14 cellular contexts compared by ENCODE assay signal in genomic region chr21:44897326-44898010, GRCh38. TPM values are rescaled to one million over a fixed set of nuclear protein-coding genes. Genes with fewer than 3 reads are reported as not detected.
DNase-seq lines count a peak whose midpoint lies in the region; ATAC-seq lines count a peak whose summit lies in the region.
"Had no signal": no experiment of that assay in that cellular context is flagged by ENCODE, and none has a peak within 500 bp of the region (broad histone marks: within the 10 kb centered on the region; RNA-seq: fewer than 3 reads in every experiment).

No MANE protein-coding gene starts in this region.

- H3K9ac ChIP-seq in mesenchymal stem cell (ENCODE audit: low read length): no peak overlapping the region
- H3K9ac ChIP-seq: KMS-11 had no signal

- H3K18ac ChIP-seq in mesenchymal stem cell (ENCODE audit: low read depth in 1 of 2, low read length in 2 of 2): no peak overlapping the region

- no peak overlapping the region for H3K4me3 Mint-ChIP-seq in T-helper 17 cell

- peak; percentile 19 for DNase-seq in activated CD4-positive, alpha-beta T cell treated with anti-CD3 and anti-CD28 coated beads for 48 hours
- no peak for DNase-seq in activated CD4-positive, alpha-beta T cell treated with anti-CD3 and anti-CD28 coated beads for 4 hours
- DNase-seq in T-helper 17 cell (no peak), left ventricle myocardium superior (peak; percentile 47), NCI-H2107 (lab: John Stamatoyannopoulos, UW) (no peak), mesenchymal stem cell (no peak), amygdala (lab: John Stamatoyannopoulos, UW) (no peak)
- no peak for DNase-seq in stimulated activated naive CD8-positive, alpha-beta T cell treated with anti-CD3 and anti-CD28 coated beads, Interleukin-15, Interleukin-2, amounts not matched to agents 100 U/mL and 50 U/mL, for 24 hours
- DNase-seq: activated naive CD4-positive, alpha-beta T cell treated with Interleukin-2 at 50 U/mL for 16 hours; cerebellar nuclear complex; DMS79 had no signal

- H3K27ac Mint-ChIP-seq in T-helper 17 cell: no peak overlapping the region

- peaks cover 65 to 90% of the 10 kb centered on the region in 2 experiments for H3K27me3 ChIP-seq in mesenchymal stem cell (ENCODE audit: control insufficient read depth in 1 of 2, insufficient read depth in 1 of 2, low read length in 2 of 2)
- H3K27me3 ChIP-seq: upper lobe of left lung had no signal

- no peak overlapping the region for H3K14ac ChIP-seq in mesenchymal stem cell (ENCODE audit: low read length in 2 of 2)

- no peak overlapping the region for H3K23ac ChIP-seq in mesenchymal stem cell (ENCODE audit: low read length in 2 of 2)

- no peaks in the 10 kb centered on the region for H3K79me1 ChIP-seq in mesenchymal stem cell (replicated peaks; ENCODE audit: low read length, poor library complexity, severe bottlenecking)

- WGBS in mesenchymal stem cell: 89% methylated on average over 21 of the region's 21 CpGs

- H2BK120ac ChIP-seq in mesenchymal stem cell (ENCODE audit: low read depth, low read length): no peak overlapping the region

- H3K4me3 ChIP-seq in mesenchymal stem cell (ENCODE audit: insufficient read depth in 1 of 2, low read depth in 1 of 2, low read length in 2 of 2): no peak overlapping the region
- H3K4me3 ChIP-seq: upper lobe of left lung had no signal

- H2BK15ac ChIP-seq in mesenchymal stem cell (ENCODE audit: low read depth, poor library complexity, severe bottlenecking): no peak overlapping the region

- H3K36me3 ChIP-seq in mesenchymal stem cell (ENCODE audit: control insufficient read depth in 1 of 2, insufficient read depth in 2 of 2, low read depth in 1 of 2, low read length in 2 of 2): no peaks in the 10 kb centered on the region

- peaks cover 7% of the 10 kb centered on the region for H3K4me1 ChIP-seq in mesenchymal stem cell (ENCODE audit: control insufficient read depth, insufficient read depth, low read depth, low read length)

- no peaks in the 10 kb centered on the region for H3K9me3 ChIP-seq in T-helper 17 cell (ENCODE audit: control insufficient read depth, low read length, poor library complexity, severe bottlenecking)
- no peaks in the 10 kb centered on the region for H3K9me3 ChIP-seq in mesenchymal stem cell (ENCODE audit: control insufficient read depth, low read length)
- H3K9me3 ChIP-seq: upper lobe of left lung had no signal

- no peak overlapping the region for H2BK12ac ChIP-seq in mesenchymal stem cell (ENCODE audit: low read length in 2 of 2)

- H3K4ac ChIP-seq in mesenchymal stem cell (ENCODE audit: low read depth in 1 of 2, low read length in 2 of 2): no peak overlapping the region

- H3K4me1 Mint-ChIP-seq in T-helper 17 cell: peaks cover 30% of the 10 kb centered on the region

- no peaks in the 10 kb centered on the region for H3K27me3 Mint-ChIP-seq in T-helper 17 cell

- no peak overlapping the region for H3K4me2 ChIP-seq in mesenchymal stem cell (ENCODE audit: low read length, poor library complexity, severe bottlenecking)
- H3K4me2 ChIP-seq: KMS-11 had no signal

- intact Hi-C loops in left ventricle myocardium superior (cut with micrococcal nuclease): no loop called here

- no peak overlapping the region for H2AFZ ChIP-seq in mesenchymal stem cell (ENCODE audit: low read depth, low read length)

- no peak overlapping the region for H2BK5ac ChIP-seq in mesenchymal stem cell (ENCODE audit: low read depth, low read length, poor library complexity, severe bottlenecking)

- peaks cover 2% of the 10 kb centered on the region for H3K36me3 Mint-ChIP-seq in T-helper 17 cell (ENCODE audit: low read depth)

- H2AK5ac ChIP-seq in mesenchymal stem cell (ENCODE audit: low read length, severe bottlenecking): no peak overlapping the region

- no peak overlapping the region for H4K91ac ChIP-seq in mesenchymal stem cell (ENCODE audit: low read length)

- H4K8ac ChIP-seq in mesenchymal stem cell (ENCODE audit: low read length): no peak overlapping the region

- ATAC-seq in T-helper 17 cell (peak; percentile 37), left ventricle myocardium superior (peak; percentile 58)
- ATAC-seq in stimulated activated naive CD8-positive, alpha-beta T cell treated with anti-CD3 and anti-CD28 coated beads, Interleukin-15, Interleukin-2, amounts not matched to agents 100 U/mL and 50 U/mL, for 24 hours: peak; percentile 26

- no peak overlapping the region for H3K27ac ChIP-seq in mesenchymal stem cell (ENCODE audit: low read length, poor library complexity, severe bottlenecking)
- H3K27ac ChIP-seq: KMS-11, upper lobe of left lung had no signal

RNA-seq across cellular contexts. Expression of gene ITGB2, which starts 23.2 kb away (rescaled TPM):
- 100 to 1,000 TPM; 248 to 359 TPM for total RNA-seq in T-helper 17 cell
- total RNA-seq in left ventricle myocardium superior: 26.5 TPM
- 0.40 TPM for polyA plus RNA-seq in mesenchymal stem cell (2013, experiment 1 of 2)
- polyA plus RNA-seq in mesenchymal stem cell (2013, experiment 2 of 2): 0.14 TPM
- total RNA-seq: RPMI7951 had no signal

RNA-seq across cellular contexts. Expression of gene PTTG1IP, which starts 24.0 kb away (rescaled TPM):
- total RNA-seq in T-helper 17 cell (100 to 1,000 TPM in 1 of 2 donors, 10 to 100 TPM in 1; 98.4 to 123 TPM), left ventricle myocardium superior (143 TPM)
- polyA plus RNA-seq in mesenchymal stem cell (2013, experiment 1 of 2): 262 TPM
- polyA plus RNA-seq in mesenchymal stem cell (2013, experiment 2 of 2): 266 TPM

RNA-seq across cellular contexts. Expression of gene SLX9, which starts 42.4 kb away (rescaled TPM):
- total RNA-seq in T-helper 17 cell (10 to 100 TPM; 14.0 to 15.4 TPM), left ventricle myocardium superior (69.9 TPM)
- polyA plus RNA-seq in mesenchymal stem cell (2013, experiment 1 of 2): 14.7 TPM
- 15.1 TPM for polyA plus RNA-seq in mesenchymal stem cell (2013, experiment 2 of 2)

Comparison
In these comparisons a context has a peak if more than half of its experiments do, and no peak if none do; other contexts are left out.
1. DNase-seq: peak in activated CD4-positive, alpha-beta T cell treated with anti-CD3 and anti-CD28 coated beads for 48 hours (single experiment) and left ventricle myocardium superior (single experiment); none in activated CD4-positive, alpha-beta T cell treated with anti-CD3 and anti-CD28 coated beads for 4 hours (0 of 2), T-helper 17 cell (0 of 3), stimulated activated naive CD8-positive, alpha-beta T cell treated with anti-CD3 and anti-CD28 coated beads, Interleukin-15, Interleukin-2, amounts not matched to agents 100 U/mL and 50 U/mL, for 24 hours (single experiment), NCI-H2107 (single experiment), mesenchymal stem cell (single experiment) and amygdala (0 of 56).
2. Peak in every context shown above with its lines, with median percentiles within 50 percentile points of each other: ATAC-seq.